In genomic region chr1:1437904-1438376, GRCh38 we compare ENCODE assay signal across 11 cellular contexts. TPM values are rescaled to one million over a fixed set of nuclear protein-coding genes. Genes with fewer than 3 reads are reported as not detected.
DNase-seq lines count a peak whose midpoint lies in the region; ATAC-seq and TF ChIP-seq lines count a peak whose summit lies in the region.
"Had no signal": no experiment of that assay in that cellular context is flagged by ENCODE, and none has a peak within 500 bp of the region (broad histone marks: within the 10 kb centered on the region; RNA-seq: fewer than 3 reads in every experiment).

No MANE protein-coding gene starts in this region.

- H3K4me3 Mint-ChIP-seq in activated CD4-positive, alpha-beta memory T cell treated with anti-CD3 and anti-CD28 coated beads, Interleukin-2, amount 10 ng/mL, durations not matched to agents 7 days and 5 days: no peak overlapping the region
- H3K4me3 Mint-ChIP-seq: CD4-positive, CD25-positive, alpha-beta regulatory T cell had no signal

- no peak overlapping the region for H3K27ac Mint-ChIP-seq in activated CD4-positive, alpha-beta memory T cell treated with anti-CD3 and anti-CD28 coated beads, Interleukin-2, amount 10 ng/mL, durations not matched to agents 7 days and 5 days
- H3K27ac Mint-ChIP-seq: CD4-positive, CD25-positive, alpha-beta regulatory T cell had no signal

- TF ChIP-seq POLR2A in GM19099 (IDR thresholded peaks at IDR 0.05; ENCODE audit: extremely low read depth, insufficient read length, low read depth): peak; percentile 67

- CTCF ChIA-PET in activated CD4-positive, alpha-beta memory T cell treated with anti-CD3 and anti-CD28 coated beads, Interleukin-2, amount 10 ng/mL, durations not matched to agents 7 days and 5 days (lab: Charles Lee): no interaction called here

- peaks cover 23% of the 10 kb centered on the region for H3K27me3 ChIP-seq in NT2/D1 (ENCODE audit: insufficient read depth, insufficient read length)

- DNase-seq in AG08396 (ENCODE audit: low spot score) (peak; percentile 35), NT2/D1 (ENCODE audit: low read depth, low spot score) (no peak), kidney tubule cell (ENCODE audit: low spot score) (peak; percentile 90), NCI-H2029 (lab: John Stamatoyannopoulos, UW) (no peak), pons (ENCODE audit: low spot score) (no peak)
- DNase-seq in activated CD4-positive, alpha-beta memory T cell treated with anti-CD3 and anti-CD28 coated beads, Interleukin-2, amount 10 ng/mL, durations not matched to agents 7 days and 5 days: no peak
- DNase-seq: CD4-positive, CD25-positive, alpha-beta regulatory T cell; stimulated activated CD4-positive, alpha-beta T cell treated with anti-CD3 and anti-CD28 coated beads, Interleukin-2, amount 100 ng/mL, for 24 hours had no signal

- no peak overlapping the region for H3K4me3 ChIP-seq in NT2/D1 (ENCODE audit: insufficient read length, low read depth)

- H3K9me3 ChIP-seq in NT2/D1 (ENCODE audit: insufficient read depth, low read length): no peaks in the 10 kb centered on the region

- H3K9me3 Mint-ChIP-seq in activated CD4-positive, alpha-beta memory T cell treated with anti-CD3 and anti-CD28 coated beads, Interleukin-2, amount 10 ng/mL, durations not matched to agents 7 days and 5 days: no peaks in the 10 kb centered on the region
- H3K9me3 Mint-ChIP-seq: CD4-positive, CD25-positive, alpha-beta regulatory T cell had no signal

- H3K4me1 ChIP-seq in NT2/D1 (ENCODE audit: insufficient read depth, insufficient read length): peaks cover 38% of the 10 kb centered on the region

- peak overlapping the region; percentile 61 for H3K9ac ChIP-seq in NT2/D1 (ENCODE audit: insufficient read length, low read depth)

- ATAC-seq in HG02973 (IDR thresholded peaks at IDR 0.05; ENCODE audit: unreplicated experiment): no peak

- peaks cover 13% of the 10 kb centered on the region for H3K27me3 Mint-ChIP-seq in activated CD4-positive, alpha-beta memory T cell treated with anti-CD3 and anti-CD28 coated beads, Interleukin-2, amount 10 ng/mL, durations not matched to agents 7 days and 5 days

- POLR2A ChIA-PET in activated CD4-positive, alpha-beta memory T cell treated with anti-CD3 and anti-CD28 coated beads, Interleukin-2, amount 10 ng/mL, durations not matched to agents 7 days and 5 days (lab: Charles Lee): interaction anchor here (0.7 to 2.7 kb wide), 3 partner anchors 30 to 38 kb away, joined by 3 to 7 read pairs (median 5); partner anchors contain the start of gene MRPL20

- no peaks in the 10 kb centered on the region for H3K36me3 ChIP-seq in NT2/D1 (ENCODE audit: insufficient read depth, insufficient read length, low read length)

- no peaks in the 10 kb centered on the region for H3K36me3 Mint-ChIP-seq in activated CD4-positive, alpha-beta memory T cell treated with anti-CD3 and anti-CD28 coated beads, Interleukin-2, amount 10 ng/mL, durations not matched to agents 7 days and 5 days (ENCODE audit: low read depth)
- H3K36me3 Mint-ChIP-seq: CD4-positive, CD25-positive, alpha-beta regulatory T cell had no signal

- H3K4me1 Mint-ChIP-seq in activated CD4-positive, alpha-beta memory T cell treated with anti-CD3 and anti-CD28 coated beads, Interleukin-2, amount 10 ng/mL, durations not matched to agents 7 days and 5 days: peaks cover 6% of the 10 kb centered on the region

RNA-seq across cellular contexts. Expression of gene VWA1, which starts 2.5 kb away (rescaled TPM):
- total RNA-seq in activated CD4-positive, alpha-beta memory T cell treated with anti-CD3 and anti-CD28 coated beads, Interleukin-2, amount 10 ng/mL, durations not matched to agents 7 days and 5 days: under 1 TPM; 0.33 to 0.45 TPM
- total RNA-seq: CD4-positive, CD25-positive, alpha-beta regulatory T cell had no signal

RNA-seq across cellular contexts. Expression of gene ATAD3C, which starts 11.5 kb away (rescaled TPM):
- 1 to 10 TPM in 1 of 2 experiments, under 1 TPM in 1; 0.98 to 1.4 TPM for total RNA-seq in activated CD4-positive, alpha-beta memory T cell treated with anti-CD3 and anti-CD28 coated beads, Interleukin-2, amount 10 ng/mL, durations not matched to agents 7 days and 5 days

RNA-seq across cellular contexts. Expression of gene ANKRD65, which starts 16.9 kb away (rescaled TPM):
- not detected for total RNA-seq in activated CD4-positive, alpha-beta memory T cell treated with anti-CD3 and anti-CD28 coated beads, Interleukin-2, amount 10 ng/mL, durations not matched to agents 7 days and 5 days
- total RNA-seq: CD4-positive, CD25-positive, alpha-beta regulatory T cell; mononuclear cell had no signal

RNA-seq across cellular contexts. Expression of gene MRPL20, which starts 30.8 kb away (rescaled TPM):
- total RNA-seq in activated CD4-positive, alpha-beta memory T cell treated with anti-CD3 and anti-CD28 coated beads, Interleukin-2, amount 10 ng/mL, durations not matched to agents 7 days and 5 days: 10 to 100 TPM; 82.8 to 87.3 TPM

RNA-seq across cellular contexts. Expression of gene ATAD3B, which starts 33.6 kb away (rescaled TPM):
- total RNA-seq in activated CD4-positive, alpha-beta memory T cell treated with anti-CD3 and anti-CD28 coated beads, Interleukin-2, amount 10 ng/mL, durations not matched to agents 7 days and 5 days: 10 to 100 TPM; 25.5 to 26.9 TPM

Comparison
In these comparisons a context has a peak if more than half of its experiments do, and no peak if none do; other contexts are left out.
1. DNase-seq: peak in AG08396 (single experiment) and kidney tubule cell (single experiment); none in NT2/D1 (single experiment), activated CD4-positive, alpha-beta memory T cell treated with anti-CD3 and anti-CD28 coated beads, Interleukin-2, amount 10 ng/mL, durations not matched to agents 7 days and 5 days (single experiment), NCI-H2029 (single experiment) and pons (single experiment).